Comparison of ENCODE assay signal across 8 cellular contexts in the genomic region with DNA sequence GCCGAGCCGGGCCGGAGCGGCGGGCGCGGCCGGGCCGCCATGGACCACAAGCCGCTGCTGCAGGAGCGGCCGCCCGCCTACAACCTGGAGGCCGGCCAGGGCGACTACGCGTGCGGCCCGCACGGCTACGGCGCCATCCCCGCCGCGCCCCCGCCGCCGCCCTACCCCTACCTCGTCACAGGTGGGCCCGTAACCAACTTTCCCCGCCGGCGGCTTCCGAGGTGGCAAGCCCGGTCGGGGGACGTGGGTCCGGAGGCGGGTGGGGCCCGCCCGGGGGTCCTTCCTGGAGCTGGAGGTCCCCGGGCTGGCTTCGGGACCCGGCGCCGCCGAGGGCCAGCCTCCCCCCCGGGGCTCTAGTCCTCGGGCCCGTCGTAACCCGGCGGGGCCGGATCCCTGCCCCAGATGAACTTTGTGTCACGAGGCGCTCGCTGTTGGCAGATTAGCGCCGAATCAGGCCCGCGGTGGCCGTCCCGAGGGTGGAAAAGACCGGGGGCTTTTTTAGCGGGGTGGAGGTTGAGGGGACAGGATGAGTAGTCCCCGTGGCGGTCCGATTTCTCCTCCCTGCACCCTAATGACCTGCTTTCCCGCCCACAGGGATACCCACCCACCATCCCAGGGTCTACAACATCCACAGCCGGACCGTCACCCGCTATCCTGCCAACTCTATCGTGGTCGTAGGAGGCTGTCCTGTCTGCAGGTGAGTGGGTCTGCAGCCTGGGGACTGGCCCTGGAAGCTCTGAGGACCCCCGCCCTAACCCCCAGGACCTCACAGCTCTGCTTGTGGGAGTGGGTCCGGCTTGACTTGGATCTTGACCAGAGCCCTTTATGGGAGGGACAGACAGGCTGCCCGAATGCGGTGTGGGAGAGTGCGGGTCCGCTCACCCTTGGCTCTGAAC.
A peak's percentile ranks its signal among the peaks of the same experiment; 100 is the strongest.
DNase-seq lines count a peak whose midpoint lies in the region; ATAC-seq and TF ChIP-seq lines count a peak whose summit lies in the region.

No MANE protein-coding gene starts in this region.

- TF ChIP-seq CTCF in VCaP (conservative IDR thresholded peaks at IDR 0.05) (no peak), epithelial cell of esophagus (IDR thresholded peaks at IDR 0.05; ENCODE audit: insufficient read depth, low read depth, low read length, missing control alignments) (no peak), nephron progenitor cell (IDR thresholded peaks at IDR 0.05) (no peak)

- H3K4me3 ChIP-seq in ACC112 (ENCODE audit: low read depth, low read length) (peak overlapping the region; percentile 87), epithelial cell of esophagus (ENCODE audit: low read length) (peak overlapping the region; percentile 78)

- ATAC-seq in GM18873 (IDR thresholded peaks at IDR 0.05; ENCODE audit: low FRiP score, unreplicated experiment) (peak; percentile 20), HG03066 (IDR thresholded peaks at IDR 0.05; ENCODE audit: low read depth, unreplicated experiment) (peak; percentile 25)

- peaks cover 47% of the 10 kb centered on the region for H3K4me1 Mint-ChIP-seq in nephron progenitor cell

- no peak overlapping the region for H2AFZ ChIP-seq in ACC112 (ENCODE audit: low read length, unreplicated experiment)

- no peaks in the 10 kb centered on the region for H3K36me3 Mint-ChIP-seq in nephron progenitor cell (ENCODE audit: low read depth)

- H3K9me3 Mint-ChIP-seq in nephron progenitor cell = no peaks in the 10 kb centered on the region

- DNase-seq in epithelial cell of esophagus (ENCODE audit: low read depth) = no peak
- DNase-seq in nephron progenitor cell = no peak
- no peak for DNase-seq in KG1 (lab: John Stamatoyannopoulos, UW)
- no peak for DNase-seq in Ammon's horn (ENCODE audit: low spot score)

- peak overlapping the region; percentile 78 for H3K27ac ChIP-seq in ACC112 (ENCODE audit: low read depth, low read length)
- H3K27ac ChIP-seq in VCaP = peak overlapping the region; percentile 97

- no peaks in the 10 kb centered on the region for H3K27me3 ChIP-seq in ACC112 (ENCODE audit: insufficient read depth, low read length)

- H3K27me3 Mint-ChIP-seq in nephron progenitor cell (ENCODE audit: low read depth, poor library complexity) = no peaks in the 10 kb centered on the region

- peaks cover 35% of the 10 kb centered on the region for H3K4me1 ChIP-seq in ACC112 (ENCODE audit: control insufficient read depth, insufficient read depth, low read length, unreplicated experiment)

- peaks cover 4% of the 10 kb centered on the region; the same call in 1 of the 2 replicates for H3K36me3 ChIP-seq in ACC112 (ENCODE audit: insufficient read depth, low read length)

- H3K79me2 ChIP-seq in ACC112 (ENCODE audit: control insufficient read depth, insufficient read depth, low read length, unreplicated experiment) = peaks cover 53% of the 10 kb centered on the region

- no peak overlapping the region for H3K27ac Mint-ChIP-seq in nephron progenitor cell

- H3K4me3 Mint-ChIP-seq in nephron progenitor cell = peak overlapping the region; percentile 92
